8 cellular contexts compared by ENCODE assay signal in the genomic region with DNA sequence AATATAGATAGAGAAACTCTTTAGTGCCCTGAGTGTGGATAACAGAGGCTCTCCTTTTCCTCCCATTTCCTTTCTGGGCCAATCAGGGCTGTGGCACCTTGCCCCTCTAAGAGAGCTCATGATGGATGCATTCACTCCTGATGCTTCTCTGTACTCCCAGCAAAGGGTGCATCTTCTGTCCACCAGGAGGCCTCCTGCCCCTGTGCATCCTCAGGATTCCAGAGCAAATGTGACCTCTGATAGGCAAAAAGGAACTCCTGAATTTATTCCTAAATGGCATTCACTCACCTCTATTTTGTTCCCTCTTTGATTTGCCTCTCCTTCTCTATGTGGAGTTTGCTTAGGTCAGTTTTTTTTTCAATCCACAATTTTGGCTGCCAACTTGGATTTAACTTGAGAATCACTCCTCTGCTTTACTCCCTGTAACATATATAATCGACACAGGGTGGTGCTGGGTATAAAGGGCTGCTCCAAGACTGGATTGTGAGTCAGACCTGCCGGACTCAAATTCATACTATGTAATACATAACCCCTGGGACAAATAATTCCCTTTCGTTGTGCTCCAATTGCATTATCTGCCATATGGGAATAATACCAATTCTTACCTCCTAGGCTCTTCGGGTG. TPM values are rescaled to one million over a fixed set of nuclear protein-coding genes. Genes with fewer than 3 reads are reported as not detected.
DNase-seq lines count a peak whose midpoint lies in the region; ATAC-seq and TF ChIP-seq lines count a peak whose summit lies in the region.

No MANE protein-coding gene starts in this region.

- no TSS peak for BruUV-seq in A673 (replicated peaks; lab: Mats Ljungman, UMichigan)

- no peak for ATAC-seq in HG03520 (IDR thresholded peaks at IDR 0.05; ENCODE audit: unreplicated experiment)

- H3K9me3 ChIP-seq in A673 (ENCODE audit: low read depth, low read length, poor library complexity, severe bottlenecking) (no peaks in the 10 kb centered on the region), spleen (peaks cover 0 to 7% (median 1%) of the 10 kb centered on the region in 8 donors)

- H3K4me1 ChIP-seq in A673 (ENCODE audit: insufficient read depth, low read length, poor library complexity, severe bottlenecking), result no peaks in the 10 kb centered on the region
- no peaks in the 10 kb centered on the region for H3K4me1 ChIP-seq in spleen

- H3K27ac ChIP-seq in A673 (ENCODE audit: low read depth, low read length, poor library complexity, severe bottlenecking) (no peak overlapping the region), spleen (no peak overlapping the region)

- H3K36me3 ChIP-seq in A673 (ENCODE audit: insufficient read depth, low read length, poor library complexity, severe bottlenecking) (no peaks in the 10 kb centered on the region), GM06990 (ENCODE audit: control insufficient read depth, insufficient read depth, low read length) (no peaks in the 10 kb centered on the region), spleen (no peaks in the 10 kb centered on the region)

- DNase-seq in A673 (ENCODE audit: low spot score) (peak; percentile 10), GM06990 (ENCODE audit: extremely low read depth, insufficient read length) (no peak), NCI-H460 (ENCODE audit: extremely low read depth, low read depth) (peak; percentile 24), endothelial cell (ENCODE audit: low spot score) (peak; percentile 33), spleen (no peak), cortex of kidney (lab: John Stamatoyannopoulos, UW) (no peak)
- no peak for DNase-seq in activated CD4-positive, alpha-beta T cell treated with anti-CD3 and anti-CD28 coated beads for 4 hours

- H3K9me3 Mint-ChIP-seq in endothelial cell (ENCODE audit: unreplicated experiment), result no peaks in the 10 kb centered on the region

- no peak overlapping the region for H3K4me3 Mint-ChIP-seq in endothelial cell (ENCODE audit: unreplicated experiment)

- POLR2A ChIA-PET in A673 (lab: Charles Lee; ENCODE audit: low non-redundant PET), result no interaction called here

- intact Hi-C loops in A673 (cut with micrococcal nuclease; ENCODE audit: unreplicated experiment), result no loop called here
- intact Hi-C loops in spleen (cut with DNase I; ENCODE audit: low total_unique reads), result no loop called here

- H3K4me1 Mint-ChIP-seq in endothelial cell (ENCODE audit: unreplicated experiment), result peaks cover 3% of the 10 kb centered on the region

- no peak for TF ChIP-seq POLR2A in spleen (IDR thresholded peaks at IDR 0.05)

- no peaks in the 10 kb centered on the region for H3K36me3 Mint-ChIP-seq in endothelial cell (ENCODE audit: low read depth, unreplicated experiment)

- CTCF ChIA-PET in A673 (lab: Charles Lee), result interaction anchor here (0.7 kb wide), 1 partner anchor 32 kb away, joined by 3 read pairs; no protein-coding TSS in a partner anchor

- WGBS in spleen, 5 donors, result 71 to 86% (median 83%) methylated on average over 4 of the region's 4 CpGs

- H3K4me3 ChIP-seq in A673 (ENCODE audit: low read depth, low read length, poor library complexity, severe bottlenecking), result no peak overlapping the region
- no peak overlapping the region for H3K4me3 ChIP-seq in GM06990 (replicated peaks; ENCODE audit: low read depth, low read length)
- no peak overlapping the region for H3K4me3 ChIP-seq in spleen

- TF ChIP-seq CTCF in A673 (conservative IDR thresholded peaks at IDR 0.05; ENCODE audit: low read depth, low read length) (peak; percentile 49), GM06990 (IDR thresholded peaks at IDR 0.05; ENCODE audit: insufficient read depth, low read length, poor library complexity, severe bottlenecking) (peak; percentile 84), endothelial cell (IDR thresholded peaks at IDR 0.05; ENCODE audit: unreplicated experiment) (peak; percentile 28), spleen (IDR thresholded peaks at IDR 0.05 in 8 of 11, conservative IDR thresholded peaks at IDR 0.05 in 3 of 11) (peak in 8 of 11 experiments; percentile 9 to 53 (median 32))

- H3K27me3 ChIP-seq in A673 (replicated peaks; ENCODE audit: insufficient read depth, low read depth, low read length, poor library complexity), result peaks cover 5% of the 10 kb centered on the region
- no peaks in the 10 kb centered on the region; the same call in 1 of the 2 replicates for H3K27me3 ChIP-seq in GM06990 (replicated peaks; ENCODE audit: control insufficient read depth, insufficient read depth, low read length)
- H3K27me3 ChIP-seq in spleen (replicated peaks in 1 of 7), result peaks cover 0 to 8% (median 0%) of the 10 kb centered on the region in 7 donors

- H3K27me3 Mint-ChIP-seq in endothelial cell (ENCODE audit: unreplicated experiment), result no peaks in the 10 kb centered on the region

- no peak overlapping the region for H3K27ac Mint-ChIP-seq in endothelial cell (ENCODE audit: unreplicated experiment)

RNA-seq across cellular contexts. Expression of a gene that starts 1.1 kb away (rescaled TPM):
- total RNA-seq in A673 (2021) (not detected in 2 replicates), endothelial cell (ENCODE audit: unreplicated experiment) (not detected), spleen (not detected)
- not detected in 2 replicates for total RNA-seq in NCI-H460 (2014; rRNA removed; shearing (Covaris generic))
- not detected in 2 replicates for polyA plus RNA-seq in NCI-H460 (2014; cell fraction: nucleus; rRNA removed)
- polyA plus RNA-seq in spleen, result not detected

RNA-seq across cellular contexts. Expression of a gene that starts 39.1 kb away (rescaled TPM):
- not detected in 2 replicates for total RNA-seq in A673 (2021)
- total RNA-seq in NCI-H460 (2014; rRNA removed; shearing (Covaris generic)), result 0.23 and 0.57 TPM in 2 replicates
- polyA plus RNA-seq in NCI-H460 (2014; cell fraction: nucleus; rRNA removed), result 0.21 TPM in 1 of 2 replicates, not detected in the other
- total RNA-seq in endothelial cell (ENCODE audit: unreplicated experiment), result 0.21 TPM
- total RNA-seq in spleen, result not detected
- polyA plus RNA-seq in spleen, result not detected

Comparison
In these comparisons a context has a peak if more than half of its experiments do, and no peak if none do; other contexts are left out.
1. DNase-seq: peak in A673 (single experiment), NCI-H460 (single experiment) and endothelial cell (single experiment); none in GM06990 (single experiment), spleen (single experiment), activated CD4-positive, alpha-beta T cell treated with anti-CD3 and anti-CD28 coated beads for 4 hours (0 of 2) and cortex of kidney (single experiment).
2. CTCF ChIP-seq: peak in every context shown above with its lines; median percentile 84 in GM06990; 49 in A673; 32 in spleen; 28 in endothelial cell.